Comparison of ENCODE assay signal across 9 cellular contexts in the genomic region with DNA sequence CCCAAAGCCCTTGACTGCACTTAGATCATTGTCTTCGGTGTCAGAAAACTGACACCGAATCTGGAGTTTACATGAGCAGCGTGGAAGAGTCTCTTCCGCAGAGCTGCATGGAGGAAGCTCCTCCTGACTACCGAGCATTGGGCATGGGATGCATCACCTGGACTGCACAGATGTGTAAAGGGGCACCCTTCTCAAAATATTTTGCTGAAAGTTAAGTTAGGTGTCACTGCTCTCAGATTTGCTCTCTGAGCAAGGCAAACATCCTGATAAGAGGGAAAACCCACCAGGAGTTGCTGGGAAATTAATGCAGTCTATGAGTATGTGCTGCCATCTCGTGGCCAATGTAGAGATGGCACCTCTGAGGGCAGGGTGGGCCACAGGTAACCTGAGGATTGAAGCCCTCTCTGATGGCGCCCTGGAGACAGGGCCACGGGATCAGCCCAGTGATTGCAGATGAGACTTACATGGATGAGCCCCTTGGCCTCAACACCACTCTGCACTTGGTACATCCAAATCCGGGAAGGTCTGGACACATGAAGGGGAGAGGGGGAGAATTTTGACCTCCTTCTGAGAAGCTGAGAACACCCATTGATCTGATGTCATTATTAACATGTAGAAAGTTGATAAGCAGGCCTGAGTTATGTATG.
DNase-seq lines count a peak whose midpoint lies in the region; ATAC-seq and TF ChIP-seq lines count a peak whose summit lies in the region.
"Had no signal": no experiment of that assay in that cellular context is flagged by ENCODE, and none has a peak within 500 bp of the region (broad histone marks: within the 10 kb centered on the region; RNA-seq: fewer than 3 reads in every experiment).

No MANE protein-coding gene starts in this region.

- H3K27me3 Mint-ChIP-seq in activated naive CD4-positive, alpha-beta T cell treated with anti-CD3 and anti-CD28 coated beads for 36 hours (ENCODE audit: low read depth) = no peaks in the 10 kb centered on the region

- no peak overlapping the region for H3K27ac Mint-ChIP-seq in activated naive CD4-positive, alpha-beta T cell treated with anti-CD3 and anti-CD28 coated beads for 36 hours
- H3K27ac Mint-ChIP-seq: T-helper 1 cell treated with Interleukin-12 subunit alpha and Interleukin-12 subunit beta and Interleukin-4 antibody, amounts not matched to agents 30 μg/mL and 1 μg/mL, for 36 hours had no signal

- DNase-seq in BJ (ENCODE audit: low read depth) = no peak
- peak; percentile 60 for DNase-seq in RWPE1 (ENCODE audit: low spot score)
- DNase-seq in activated naive CD4-positive, alpha-beta T cell treated with anti-CD3 and anti-CD28 coated beads for 36 hours = peak; percentile 69
- peak; percentile 64 for DNase-seq in Right ventricle myocardium superior
- peak; percentile 39 to 63 for DNase-seq in psoas muscle
- no peak for DNase-seq in vagina (ENCODE audit: extremely low spot score in 2 of 2)

- POLR2A ChIA-PET in BJ (lab: Charles Lee) = no interaction called here
- POLR2A ChIA-PET in RWPE1 (lab: Yijun Ruan, JAX; ENCODE audit: low non-redundant PET) = no interaction called here

- peaks cover 2% of the 10 kb centered on the region for H3K36me3 Mint-ChIP-seq in activated naive CD4-positive, alpha-beta T cell treated with anti-CD3 and anti-CD28 coated beads for 36 hours (ENCODE audit: low read depth)

- H3K36me3 ChIP-seq in BJ (ENCODE audit: control insufficient read depth, insufficient read depth, low read length) (no peaks in the 10 kb centered on the region), psoas muscle (ENCODE audit: insufficient read depth in 1 of 2, low read depth in 1 of 2) (no peaks in the 10 kb centered on the region), vagina (no peaks in the 10 kb centered on the region)

- H3K9me3 ChIP-seq in psoas muscle (no peaks in the 10 kb centered on the region), vagina (no peaks in the 10 kb centered on the region)

- no peaks in the 10 kb centered on the region for H3K4me1 Mint-ChIP-seq in activated naive CD4-positive, alpha-beta T cell treated with anti-CD3 and anti-CD28 coated beads for 36 hours (ENCODE audit: low read depth)

- H3K4me3 ChIP-seq in BJ (ENCODE audit: low read depth, low read length) (no peak overlapping the region), psoas muscle (peak overlapping the region; percentile 13), vagina (peak overlapping the region in 1 of 2 donors; percentile 18)

- ATAC-seq in GM19023 (IDR thresholded peaks at IDR 0.05; ENCODE audit: unreplicated experiment) = peak; percentile 85
- ATAC-seq in HG03342 (IDR thresholded peaks at IDR 0.05; ENCODE audit: unreplicated experiment) = peak; percentile 85
- peak; percentile 79 for ATAC-seq in Right ventricle myocardium superior (ENCODE audit: poor library complexity)
- peak; percentile 62 to 82 (median 78) for ATAC-seq in psoas muscle

- CTCF ChIA-PET in BJ (lab: Yijun Ruan, JAX) (interaction anchor here (0.5 to 3.0 kb wide), 19 partner anchors 10 to 879 kb away, joined by 3 to 61 read pairs (median 4); no protein-coding TSS in a partner anchor), RWPE1 (lab: Yijun Ruan, JAX) (interaction anchor here (0.6 to 1.6 kb wide), 9 partner anchors 11 to 622 kb away, joined by 3 to 8 read pairs (median 4); no protein-coding TSS in a partner anchor)
- CTCF ChIA-PET in activated naive CD4-positive, alpha-beta T cell treated with anti-CD3 and anti-CD28 coated beads for 36 hours (lab: Charles Lee) = interaction anchor here (0.7 to 3.1 kb wide), 13 partner anchors 9 to 673 kb away, joined by 3 to 109 read pairs (median 3); no protein-coding TSS in a partner anchor

- H3K27ac ChIP-seq in RWPE1 = no peak overlapping the region
- no peak overlapping the region for H3K27ac ChIP-seq in psoas muscle
- no peak overlapping the region for H3K27ac ChIP-seq in vagina

- H3K4me3 Mint-ChIP-seq in activated naive CD4-positive, alpha-beta T cell treated with anti-CD3 and anti-CD28 coated beads for 36 hours = no peak overlapping the region
- H3K4me3 Mint-ChIP-seq: T-helper 1 cell treated with Interleukin-12 subunit alpha and Interleukin-12 subunit beta and Interleukin-4 antibody, amounts not matched to agents 30 μg/mL and 1 μg/mL, for 36 hours had no signal

- peak; percentile 89 for TF ChIP-seq CTCF in BJ (IDR thresholded peaks at IDR 0.05; ENCODE audit: insufficient read depth, low read depth, low read length)
- TF ChIP-seq CTCF in RWPE1 (conservative IDR thresholded peaks at IDR 0.05; ENCODE audit: low read depth) = peak; percentile 89
- TF ChIP-seq CTCF in psoas muscle (IDR thresholded peaks at IDR 0.05) = peak; percentile 94
- TF ChIP-seq CTCF in vagina (IDR thresholded peaks at IDR 0.05) = peak; percentile 70 to 95 (median 93)

- intact Hi-C loops in activated naive CD4-positive, alpha-beta T cell treated with anti-CD3 and anti-CD28 coated beads for 36 hours (cut with micrococcal nuclease) = loop anchor here (1.0 to 5.0 kb wide), 4 partner anchors 14 to 671 kb away; no protein-coding TSS in a partner anchor
- intact Hi-C loops in Right ventricle myocardium superior (cut with DNase I) (no loop called here), psoas muscle (cut with DNase I) (loop anchor here in 1 of 2 donors (1.0 to 10.0 kb wide), 2 partner anchors 15 to 669 kb away; no protein-coding TSS in a partner anchor), vagina (cut with DNase I) (loop anchor here (2.0 to 5.0 kb wide), 2 partner anchors 77 to 692 kb away; no protein-coding TSS in a partner anchor)

- no peak for TF ChIP-seq POLR2A in vagina (IDR thresholded peaks at IDR 0.05)

- H3K4me1 ChIP-seq in psoas muscle (peaks cover 4% of the 10 kb centered on the region), vagina (no peaks in the 10 kb centered on the region)

- peaks cover 3% of the 10 kb centered on the region for H3K9me3 Mint-ChIP-seq in activated naive CD4-positive, alpha-beta T cell treated with anti-CD3 and anti-CD28 coated beads for 36 hours

- 5 to 8% (median 7%) methylated on average over 9 of the region's 9 CpGs for WGBS in psoas muscle, 3 donors

- H3K27me3 ChIP-seq in BJ (ENCODE audit: control insufficient read depth, insufficient read depth, low read length) = no peaks in the 10 kb centered on the region
- H3K27me3 ChIP-seq in psoas muscle (ENCODE audit: insufficient read depth in 3 of 3, low read length in 2 of 3) = no peaks in the 10 kb centered on the region
- H3K27me3 ChIP-seq in vagina = no peaks in the 10 kb centered on the region

Comparison
In these comparisons a context has a peak if more than half of its experiments do, and no peak if none do; other contexts are left out.
1. DNase-seq: peak in RWPE1 (single experiment), activated naive CD4-positive, alpha-beta T cell treated with anti-CD3 and anti-CD28 coated beads for 36 hours (single experiment), Right ventricle myocardium superior (single experiment) and psoas muscle (2 of 2); none in BJ (single experiment) and vagina (0 of 2).
2. Peak in every context shown above with its lines, with median percentiles within 50 percentile points of each other: CTCF ChIP-seq and ATAC-seq.